8 cellular contexts compared by ENCODE assay signal in genomic region chr21:16419188-16419874, GRCh38.
DNase-seq lines count a peak whose midpoint lies in the region; ATAC-seq and TF ChIP-seq lines count a peak whose summit lies in the region.

No MANE protein-coding gene starts in this region.

- TF ChIP-seq CTCF in AG09309 (IDR thresholded peaks at IDR 0.05; ENCODE audit: control insufficient read depth, insufficient read depth, low read depth, low read length, missing control alignments) (no peak), epithelial cell of proximal tubule (conservative IDR thresholded peaks at IDR 0.05; ENCODE audit: low read depth, low read length) (no peak), nephron (IDR thresholded peaks at IDR 0.05; ENCODE audit: unreplicated experiment in 3 of 3) (no peak)

- DNase-seq in AG09309 (ENCODE audit: low read depth) (no peak), NCI-H345 (lab: John Stamatoyannopoulos, UW) (peak; percentile 96), epithelial cell of proximal tubule (ENCODE audit: low read depth) (no peak), 8988T (no peak)
- DNase-seq in activated naive CD4-positive, alpha-beta T cell treated with Interleukin-2 at 50 U/mL for 16 hours = no peak

- H3K27me3 Mint-ChIP-seq in nephron (ENCODE audit: low read depth) = no peaks in the 10 kb centered on the region

- H3K4me3 Mint-ChIP-seq in nephron = peak overlapping the region; percentile 81 to 94 (median 90)

- H3K4me3 ChIP-seq in AG09309 (ENCODE audit: control insufficient read depth, low read depth, low read length) = peak overlapping the region; percentile 12; the same call in 1 of the 2 replicates
- H3K4me3 ChIP-seq in epithelial cell of proximal tubule (ENCODE audit: low read depth, low read length) = peak overlapping the region; percentile 56

- no peaks in the 10 kb centered on the region for H3K36me3 Mint-ChIP-seq in nephron (ENCODE audit: low read depth)

- no peaks in the 10 kb centered on the region for H3K9me3 Mint-ChIP-seq in nephron

- peak overlapping the region; percentile 99 for H3K27ac Mint-ChIP-seq in nephron

- H3K4me1 Mint-ChIP-seq in nephron = peaks cover 24% of the 10 kb centered on the region

- ATAC-seq in HG03442 (IDR thresholded peaks at IDR 0.05; ENCODE audit: unreplicated experiment) (no peak), HG03097 (IDR thresholded peaks at IDR 0.05; ENCODE audit: low FRiP score, unreplicated experiment) (no peak)
